In genomic region chr11:76152086-76152658, GRCh38 we compare ENCODE assay signal across 1 cellular context.
TF ChIP-seq lines count a peak whose summit lies in the region.

No MANE protein-coding gene starts in this region.

TF ChIP-seq in WTC11, 78 proteins besides CTCF, POLR2A, EP300 and RAD21 (continued from another document):
- TF ChIP-seq AFF4 (CRISPR knock-in tag; IDR thresholded peaks at IDR 0.05; ENCODE audit: borderline replicate concordance) (no peak), MAX (CRISPR knock-in tag; IDR thresholded peaks at IDR 0.05) (peak; percentile 90), SP1 (CRISPR knock-in tag; conservative IDR thresholded peaks at IDR 0.05) (peak; percentile 55; the same call in 1 of the 2 replicates), HMGXB4 (CRISPR knock-in tag; IDR thresholded peaks at IDR 0.05) (peak; percentile 81)
